8 cellular contexts compared by ENCODE assay signal in genomic region chr16:2009791-2010510, GRCh38. TPM values are rescaled to one million over a fixed set of nuclear protein-coding genes. Genes with fewer than 3 reads are reported as not detected.
DNase-seq lines count a peak whose midpoint lies in the region; ATAC-seq, FAIRE-seq and TF ChIP-seq lines count a peak whose summit lies in the region.

TSS of gene ZNF598 (minus strand) at chr16:2009821.

- peaks cover 47% of the 10 kb centered on the region for H3K4me1 ChIP-seq in skeletal muscle satellite cell (ENCODE audit: control insufficient read depth, insufficient read depth, low read length)

- peak within 1 kb of the TSS; percentile 81 for H3K4me3 ChIP-seq in brain microvascular endothelial cell (ENCODE audit: low read depth, low read length)
- peak within 1 kb of the TSS; percentile 96 for H3K4me3 ChIP-seq in iPS-18c (ENCODE audit: insufficient read depth, low read depth, low read length)
- peak within 1 kb of the TSS; percentile 74 for H3K4me3 ChIP-seq in skeletal muscle satellite cell (ENCODE audit: low read length)

- no peak for TF ChIP-seq CTCF in brain microvascular endothelial cell (IDR thresholded peaks at IDR 0.05; ENCODE audit: low read depth, low read length, missing control alignments)

- peak; percentile 85 for FAIRE-seq in GM12892 (lab: Jason Lieb, UNC)

- H3K36me3 ChIP-seq in brain microvascular endothelial cell (replicated peaks) (no peaks in the 10 kb centered on the region), skeletal muscle satellite cell (ENCODE audit: insufficient read depth, low read length) (no peaks in the 10 kb centered on the region)

- peak within 1 kb of the TSS; percentile 93 for H3K4me2 ChIP-seq in skeletal muscle satellite cell (ENCODE audit: low read length)

- in situ Hi-C loops in brain microvascular endothelial cell (cut with HindIII; ENCODE audit: low pct_ligation_motif_present, low sequenced_read_pairs): no loop called here

- peak; percentile 87 for ATAC-seq in HG02763 (IDR thresholded peaks at IDR 0.05; ENCODE audit: unreplicated experiment)

- H3K9ac ChIP-seq in skeletal muscle satellite cell (ENCODE audit: low read depth, low read length): peak within 1 kb of the TSS; percentile 95

- H3K27ac ChIP-seq in brain microvascular endothelial cell: peak within 1 kb of the TSS; percentile 92

- peak; percentile 94 for TF ChIP-seq POLR2A in GM12892 (IDR thresholded peaks at IDR 0.05; ENCODE audit: low read depth, low read length)

- H3K9me3 ChIP-seq in iPS-18c (ENCODE audit: control insufficient read depth, insufficient read depth, low read length): no peaks in the 10 kb centered on the region
- H3K9me3 ChIP-seq in skeletal muscle satellite cell (replicated peaks; ENCODE audit: low read length): no peaks in the 10 kb centered on the region

- DNase-seq in GM12892 (ENCODE audit: insufficient read length) (peak; percentile 98), NCI-H1930 (lab: John Stamatoyannopoulos, UW) (peak; percentile 84 to 93), UCSD-AML1 (lab: John Stamatoyannopoulos, UW; ENCODE audit: unreplicated experiment) (peak; percentile 89), brain microvascular endothelial cell (peak; percentile 51), OCI-M2 (lab: John Stamatoyannopoulos, UW; ENCODE audit: unreplicated experiment) (no peak)

- no peaks in the 10 kb centered on the region for H3K27me3 ChIP-seq in brain microvascular endothelial cell (replicated peaks)
- H3K27me3 ChIP-seq in skeletal muscle satellite cell (ENCODE audit: control insufficient read depth, insufficient read depth, low read length): no peaks in the 10 kb centered on the region

RNA-seq across cellular contexts. Expression of gene ZNF598, which starts in this region (rescaled TPM):
- 9.7 TPM for polyA plus RNA-seq in GM12892 (2012; ENCODE audit: missing spikeins)
- 26.1 and 28.0 TPM in 2 replicates for total RNA-seq in skeletal muscle satellite cell (2012; rRNA removed)
